Comparison of ENCODE assay signal across 25 cellular contexts in the genomic region with DNA sequence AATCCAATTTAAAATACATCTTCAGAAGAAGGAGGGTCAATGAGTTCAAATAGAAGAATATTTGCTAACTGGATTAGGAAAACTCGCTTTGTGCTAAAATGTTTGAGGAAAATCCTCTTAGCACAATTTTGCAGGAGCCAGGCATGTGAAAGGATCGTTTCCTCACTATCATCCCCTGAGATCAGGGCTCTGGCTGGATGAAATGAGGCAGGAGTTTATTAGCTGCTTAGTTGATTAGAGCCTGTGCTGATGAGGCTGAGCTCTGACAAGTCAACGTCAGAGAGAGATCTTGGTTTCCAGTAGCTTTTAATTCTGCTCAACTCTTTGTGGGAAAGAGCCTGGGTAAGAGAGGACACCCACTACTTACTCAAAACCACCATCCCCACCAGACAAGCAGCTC. TPM values are rescaled to one million over a fixed set of nuclear protein-coding genes. Genes with fewer than 3 reads are reported as not detected.
"Had no signal": no experiment of that assay in that cellular context is flagged by ENCODE, and none has a peak within 500 bp of the region (broad histone marks: within the 10 kb centered on the region; RNA-seq: fewer than 3 reads in every experiment).

No MANE protein-coding gene starts in this region.

- ATAC-seq: natural killer cell; psoas muscle; right cardiac atrium; right lobe of liver; stimulated activated effector memory CD8-positive, alpha-beta T cell treated with anti-CD3 and anti-CD28 coated beads, Interleukin-12 subunit alpha, Interleukin-12 subunit beta, amount 100 ng/mL, for 72 hours; stimulated activated naive B cell treated with anti-CD40 and anti-IgM and Interleukin-4, amounts not matched to agents 10 μg/mL and 1 μg/mL and 100 μg/mL, for 72 hours had no signal

- H3K27ac ChIP-seq: neural progenitor cell, ovary, parathyroid adenoma, psoas muscle, right lobe of liver, sigmoid colon, stomach, thoracic aorta, thyroid gland, tibial nerve, upper lobe of left lung, vagina had no signal

- H3K27me3 ChIP-seq: ovary, right lobe of liver, sigmoid colon, thyroid gland, tibial nerve, upper lobe of left lung, vagina had no signal

- H3K36me3 ChIP-seq: neural progenitor cell, ovary, right lobe of liver, sigmoid colon, stomach, thoracic aorta, thyroid gland, tibial nerve, upper lobe of left lung, vagina had no signal

- DNase-seq: natural killer cell; occipital lobe; ovary; posterior cingulate gyrus; psoas muscle; right cardiac atrium; right lobe of liver; sigmoid colon; small intestine; stimulated activated CD4-positive, alpha-beta T cell treated with anti-CD3 and anti-CD28 coated beads, Interleukin-15, amount 100 ng/mL, for 24 hours; stimulated activated CD4-positive, alpha-beta T cell treated with anti-CD3 and anti-CD28 coated beads, Interleukin-2, amount 100 ng/mL, for 24 hours; stimulated activated CD4-positive, alpha-beta T cell treated with anti-CD3 and anti-CD28 coated beads, Interleukin-2, amount 100 ng/mL, for 48 hours; stimulated activated CD4-positive, alpha-beta T cell treated with anti-CD3 and anti-CD28 coated beads, Interleukin-4, amount 100 ng/mL, for 24 hours; stimulated activated naive B cell treated with anti-CD40 and anti-IgM and Interleukin-4, amounts not matched to agents 10 μg/mL and 1 μg/mL and 100 μg/mL, for 72 hours; stimulated activated naive CD4-positive, alpha-beta T cell treated with Interleukin-2 at 50 U/mL for 16 hours; stomach; thyroid gland; trophoblast cell; upper lobe of left lung had no signal

- H3K79me2 ChIP-seq: parathyroid adenoma had no signal

- H3K9ac ChIP-seq: neural progenitor cell, parathyroid adenoma had no signal

- H3K4me2 ChIP-seq: neural progenitor cell had no signal

- H2AFZ ChIP-seq: neural progenitor cell, parathyroid adenoma had no signal

- H3K4me3 ChIP-seq: neural progenitor cell, ovary, psoas muscle, right lobe of liver, sigmoid colon, stomach, thoracic aorta, thyroid gland, tibial nerve, upper lobe of left lung, vagina had no signal

- H3K4me1 ChIP-seq: parathyroid adenoma, psoas muscle, right lobe of liver, sigmoid colon, stomach, thyroid gland, tibial nerve, upper lobe of left lung, vagina had no signal

- H3K9me3 ChIP-seq: ovary, psoas muscle, right lobe of liver, sigmoid colon, stomach, thoracic aorta, thyroid gland, tibial nerve, upper lobe of left lung, vagina had no signal

RNA-seq across cellular contexts. Expression of a gene that starts 8.0 kb away (rescaled TPM):
- polyA plus RNA-seq: ovary, psoas muscle had no signal
